ENCODE assay signal across 30 cellular contexts in the genomic region with DNA sequence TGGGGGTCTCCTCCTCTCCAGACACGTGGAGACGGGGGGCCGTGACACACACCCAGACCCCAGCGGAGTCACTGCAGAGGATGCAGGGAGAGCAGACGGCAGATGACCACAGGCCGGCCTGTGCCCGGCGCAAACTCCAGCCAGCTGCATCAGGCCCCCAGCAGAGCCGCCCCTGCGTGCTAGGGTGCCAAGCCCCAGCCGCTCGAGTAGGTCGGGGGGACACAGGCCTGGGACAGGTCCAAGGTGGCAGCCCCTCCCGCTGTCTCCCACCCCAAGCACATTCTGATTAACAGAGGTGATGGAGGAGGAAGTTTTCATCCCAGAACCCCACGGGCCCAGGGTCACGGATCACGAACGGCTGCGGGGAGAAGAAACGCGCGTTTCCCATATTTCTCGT. TPM values are rescaled to one million over a fixed set of nuclear protein-coding genes. Genes with fewer than 3 reads are reported as not detected.
DNase-seq lines count a peak whose midpoint lies in the region; ATAC-seq and TF ChIP-seq lines count a peak whose summit lies in the region.
"Had no signal": no experiment of that assay in that cellular context is flagged by ENCODE, and none has a peak within 500 bp of the region (broad histone marks: within the 10 kb centered on the region; RNA-seq: fewer than 3 reads in every experiment).

No MANE protein-coding gene starts in this region.

- no peak overlapping the region for H3K4me3 Mint-ChIP-seq in natural killer cell
- no peak overlapping the region for H3K4me3 Mint-ChIP-seq in natural killer cell treated with Interleukin-12 subunit alpha and Interleukin-12 subunit beta and Interleukin-15 and Interleukin-18, amount 100 ng/mL, for 72 hours
- no peak overlapping the region for H3K4me3 Mint-ChIP-seq in central memory CD8-positive, alpha-beta T cell
- H3K4me3 Mint-ChIP-seq: activated CD8-positive, alpha-beta memory T cell treated with anti-CD3 and anti-CD28 coated beads, Interleukin-2, amount 10 ng/mL, durations not matched to agents 7 days and 5 days; activated T-cell treated with anti-CD3 and anti-CD28 coated beads, Interleukin-2, amount 50 U/mL, for 72 hours; B cell; HFFc6; stimulated activated naive CD8-positive, alpha-beta T cell treated with anti-CD3 and anti-CD28 coated beads, Interleukin-15, Interleukin-2, amounts not matched to agents 100 ng/mL and 50 ng/mL, for 24 hours had no signal

- H4K91ac ChIP-seq in neuronal stem cell (ENCODE audit: low read depth, low read length, poor library complexity): no peak overlapping the region

- no peak overlapping the region for H3K4ac ChIP-seq in neuronal stem cell (ENCODE audit: low read length)

- TF ChIP-seq EP300 in transverse colon (IDR thresholded peaks at IDR 0.05; ENCODE audit: low read depth): no peak

- H3K27me3 Mint-ChIP-seq in natural killer cell (ENCODE audit: low read depth in 2 of 2): no peaks in the 10 kb centered on the region
- no peaks in the 10 kb centered on the region for H3K27me3 Mint-ChIP-seq in natural killer cell treated with Interleukin-12 subunit alpha and Interleukin-12 subunit beta and Interleukin-15 and Interleukin-18, amount 100 ng/mL, for 72 hours
- H3K27me3 Mint-ChIP-seq in central memory CD8-positive, alpha-beta T cell: no peaks in the 10 kb centered on the region
- H3K27me3 Mint-ChIP-seq: activated CD8-positive, alpha-beta memory T cell treated with anti-CD3 and anti-CD28 coated beads, Interleukin-2, amount 10 ng/mL, durations not matched to agents 7 days and 5 days; stimulated activated naive CD8-positive, alpha-beta T cell treated with anti-CD3 and anti-CD28 coated beads, Interleukin-15, Interleukin-2, amounts not matched to agents 100 ng/mL and 50 ng/mL, for 24 hours had no signal

- no peaks in the 10 kb centered on the region for H3K9me3 Mint-ChIP-seq in natural killer cell
- H3K9me3 Mint-ChIP-seq in natural killer cell treated with Interleukin-12 subunit alpha and Interleukin-12 subunit beta and Interleukin-15 and Interleukin-18, amount 100 ng/mL, for 72 hours: no peaks in the 10 kb centered on the region
- H3K9me3 Mint-ChIP-seq in central memory CD8-positive, alpha-beta T cell: no peaks in the 10 kb centered on the region
- H3K9me3 Mint-ChIP-seq: activated T-cell treated with anti-CD3 and anti-CD28 coated beads, Interleukin-2, amount 50 U/mL, for 72 hours; HFFc6; stimulated activated naive CD8-positive, alpha-beta T cell treated with anti-CD3 and anti-CD28 coated beads, Interleukin-15, Interleukin-2, amounts not matched to agents 100 ng/mL and 50 ng/mL, for 24 hours had no signal

- no CpG with 5 or more reads among the region's 23 CpGs for WGBS in neuronal stem cell (ENCODE audit: extremely low coverage in 2 of 2, insufficient read length in 2 of 2, insufficient replicate concordance in 1 of 2), 2 donors
- 84% methylated on average over 23 of the region's 23 CpGs; no CpG with 5 or more reads in 1 of the 2 donors for WGBS in transverse colon (ENCODE audit: low coverage in 1 of 2), 2 donors

- H2BK5ac ChIP-seq in neuronal stem cell (ENCODE audit: low read length): peak overlapping the region; percentile 39

- ATAC-seq in natural killer cell (no peak), HG03025 (IDR thresholded peaks at IDR 0.05; ENCODE audit: low FRiP score, unreplicated experiment) (no peak)
- no peak for ATAC-seq in natural killer cell treated with Interleukin-12 subunit alpha and Interleukin-12 subunit beta and Interleukin-15 and Interleukin-18, amount 100 ng/mL, for 72 hours
- ATAC-seq in central memory CD8-positive, alpha-beta T cell (replicated peaks; ENCODE audit: extremely low read depth, poor library complexity, severe bottlenecking): no peak
- ATAC-seq: activated CD8-positive, alpha-beta memory T cell treated with anti-CD3 and anti-CD28 coated beads, Interleukin-2, amount 10 ng/mL, durations not matched to agents 7 days and 5 days; activated T-cell treated with anti-CD3 and anti-CD28 coated beads, Interleukin-2, amount 50 U/mL, for 72 hours had no signal

- no peak overlapping the region for H3K4me2 ChIP-seq in neuronal stem cell (ENCODE audit: insufficient read depth, low read length, poor library complexity, severe bottlenecking)

- no peak overlapping the region for H3K23ac ChIP-seq in neuronal stem cell (ENCODE audit: low read depth, low read length, poor library complexity)

- H2BK15ac ChIP-seq in neuronal stem cell (ENCODE audit: low read length): peak overlapping the region; percentile 21

- peaks cover 44 to 45% of the 10 kb centered on the region in 2 donors for H3K4me1 Mint-ChIP-seq in natural killer cell
- peaks cover 24 to 30% of the 10 kb centered on the region in 2 donors for H3K4me1 Mint-ChIP-seq in natural killer cell treated with Interleukin-12 subunit alpha and Interleukin-12 subunit beta and Interleukin-15 and Interleukin-18, amount 100 ng/mL, for 72 hours (ENCODE audit: low read depth in 2 of 2)
- H3K4me1 Mint-ChIP-seq in central memory CD8-positive, alpha-beta T cell: peaks cover 34% of the 10 kb centered on the region

- peak overlapping the region; percentile 12 to 69 for H3K27ac Mint-ChIP-seq in natural killer cell
- no peak overlapping the region for H3K27ac Mint-ChIP-seq in natural killer cell treated with Interleukin-12 subunit alpha and Interleukin-12 subunit beta and Interleukin-15 and Interleukin-18, amount 100 ng/mL, for 72 hours
- H3K27ac Mint-ChIP-seq in central memory CD8-positive, alpha-beta T cell (ENCODE audit: low read depth): peak overlapping the region; percentile 74
- H3K27ac Mint-ChIP-seq: activated CD8-positive, alpha-beta memory T cell treated with anti-CD3 and anti-CD28 coated beads, Interleukin-2, amount 10 ng/mL, durations not matched to agents 7 days and 5 days; activated T-cell treated with anti-CD3 and anti-CD28 coated beads, Interleukin-2, amount 50 U/mL, for 72 hours; B cell; HFFc6; stimulated activated naive CD8-positive, alpha-beta T cell treated with anti-CD3 and anti-CD28 coated beads, Interleukin-15, Interleukin-2, amounts not matched to agents 100 ng/mL and 50 ng/mL, for 24 hours had no signal

- TF ChIP-seq CTCF in natural killer cell (IDR thresholded peaks at IDR 0.05) (no peak), transverse colon (IDR thresholded peaks at IDR 0.05) (no peak)

- no peaks in the 10 kb centered on the region for H3K36me3 Mint-ChIP-seq in natural killer cell
- H3K36me3 Mint-ChIP-seq in natural killer cell treated with Interleukin-12 subunit alpha and Interleukin-12 subunit beta and Interleukin-15 and Interleukin-18, amount 100 ng/mL, for 72 hours: no peaks in the 10 kb centered on the region
- peaks cover 2% of the 10 kb centered on the region for H3K36me3 Mint-ChIP-seq in central memory CD8-positive, alpha-beta T cell (ENCODE audit: insufficient read depth)
- H3K36me3 Mint-ChIP-seq: activated CD8-positive, alpha-beta memory T cell treated with anti-CD3 and anti-CD28 coated beads, Interleukin-2, amount 10 ng/mL, durations not matched to agents 7 days and 5 days had no signal

- peak overlapping the region; percentile 44 for H3K9ac ChIP-seq in neuronal stem cell (ENCODE audit: low read depth, low read length, poor library complexity)

- H2AFZ ChIP-seq in neuronal stem cell (ENCODE audit: low read length): no peak overlapping the region

- in situ Hi-C loops in transverse colon (cut with MboI; ENCODE audit: low pct_ligation_motif_present in 1 of 4, low pct_unique_long_range_greater_than_20kb in 1 of 4, low sequenced_read_pairs in 3 of 4): no loop called here

- no peaks in the 10 kb centered on the region for H3K9me3 ChIP-seq in neuronal stem cell (replicated peaks in 1 of 2; ENCODE audit: control insufficient read depth in 2 of 2, insufficient read depth in 1 of 2, low read depth in 1 of 2, low read length in 2 of 2)
- no peaks in the 10 kb centered on the region for H3K9me3 ChIP-seq in transverse colon
- H3K9me3 ChIP-seq: mucosa of descending colon, tibial artery had no signal

- H3K4me1 ChIP-seq in neuronal stem cell (ENCODE audit: control insufficient read depth in 2 of 2, insufficient read depth in 1 of 2, low read depth in 1 of 2, low read length in 2 of 2) (no peaks in the 10 kb centered on the region), transverse colon (peaks cover 13 to 48% (median 32%) of the 10 kb centered on the region in 4 donors)

- no peak overlapping the region for H2AK5ac ChIP-seq in neuronal stem cell (ENCODE audit: low read depth, low read length)

- intact Hi-C loops in natural killer cell (cut with micrococcal nuclease): no loop called here
- intact Hi-C loops in transverse colon (cut with DNase I; ENCODE audit: low total_unique reads): no loop called here

- TF ChIP-seq POLR2A in transverse colon (IDR thresholded peaks at IDR 0.05): no peak

- peaks cover 0 to 1% of the 10 kb centered on the region in 2 donors for H3K36me3 ChIP-seq in neuronal stem cell (replicated peaks in 1 of 2; ENCODE audit: control insufficient read depth in 2 of 2, insufficient read depth in 2 of 2, low read length in 2 of 2)
- no peaks in the 10 kb centered on the region for H3K36me3 ChIP-seq in transverse colon
- H3K36me3 ChIP-seq: WERI-Rb-1 had no signal

- H2BK120ac ChIP-seq in neuronal stem cell (ENCODE audit: low read depth, low read length): no peak overlapping the region

- H2BK12ac ChIP-seq in neuronal stem cell (ENCODE audit: low read length): peak overlapping the region; percentile 58

- no peak for DNase-seq in natural killer cell
- DNase-seq in natural killer cell treated with Interleukin-12 subunit alpha and Interleukin-12 subunit beta and Interleukin-15 and Interleukin-18, amount 100 ng/mL, for 72 hours (ENCODE audit: low spot score): no peak
- no peak for DNase-seq in central memory CD8-positive, alpha-beta T cell (ENCODE audit: low spot score in 2 of 2)
- no peak for DNase-seq in neuronal stem cell (ENCODE audit: low spot score)
- no peak for DNase-seq in transverse colon
- DNase-seq in GM03348 (ENCODE audit: low spot score): no peak
- DNase-seq in cerebellar cortex (ENCODE audit: low spot score): no peak
- DNase-seq: activated CD4-positive, alpha-beta T cell treated with anti-CD3 and anti-CD28 coated beads, Interleukin-2, amount 50 U/mL, for 1 hour; activated CD8-positive, alpha-beta memory T cell treated with anti-CD3 and anti-CD28 coated beads, Interleukin-2, amount 10 ng/mL, durations not matched to agents 7 days and 5 days; activated naive CD4-positive, alpha-beta T cell; activated T-cell treated with anti-CD3 and anti-CD28 coated beads, Interleukin-2, amount 50 U/mL, for 72 hours; cerebellar nuclear complex; GF-D8; HFFc6; islet precursor cell; Kasumi-1; NCI-H1436 treated with DMSO at 0.1 percent for 48 hours; NCI-H446 treated with DMSO at 0.1 percent for 48 hours; PC-3; SHP77 treated with DMSO at 0.1 percent for 48 hours; stimulated activated CD4-positive, alpha-beta T cell treated with anti-CD3 and anti-CD28 coated beads, Interleukin-15, amount 100 ng/mL, for 24 hours; SW 1271; T-helper 9 cell; WERI-Rb-1 had no signal

- H3K4me3 ChIP-seq in neuronal stem cell (ENCODE audit: low read length in 2 of 2): no peak overlapping the region
- H3K4me3 ChIP-seq in transverse colon: no peak overlapping the region
- H3K4me3 ChIP-seq: mucosa of descending colon, tibial artery had no signal

- no peak overlapping the region for H3K27ac ChIP-seq in neuronal stem cell (replicated peaks; ENCODE audit: low read length)
- peak overlapping the region; percentile 42 to 63 (median 50) for H3K27ac ChIP-seq in transverse colon
- H3K27ac ChIP-seq: WERI-Rb-1 had no signal

- H3K79me1 ChIP-seq in neuronal stem cell (ENCODE audit: low read depth, low read length): peaks cover 6% of the 10 kb centered on the region

- no peak overlapping the region for H4K8ac ChIP-seq in neuronal stem cell (ENCODE audit: low read depth, low read length)

- H3K27me3 ChIP-seq in neuronal stem cell (ENCODE audit: control insufficient read depth in 3 of 3, insufficient read depth in 3 of 3, low read depth in 1 of 3, low read length in 3 of 3) (no peaks in the 10 kb centered on the region), transverse colon (no peaks in the 10 kb centered on the region)
- H3K27me3 ChIP-seq: dorsolateral prefrontal cortex, tibial artery had no signal

- peak overlapping the region; percentile 31 for H3K14ac ChIP-seq in neuronal stem cell (ENCODE audit: low read length)

- peak overlapping the region; percentile 57 for H3K18ac ChIP-seq in neuronal stem cell (ENCODE audit: low read length)

RNA-seq across cellular contexts. Expression of gene NACC2, which starts 14.4 kb away (rescaled TPM):
- total RNA-seq in natural killer cell: 10 to 100 TPM; 14.5 to 21.6 (median 21.2) TPM
- total RNA-seq in natural killer cell treated with Interleukin-12 subunit alpha and Interleukin-12 subunit beta and Interleukin-15 and Interleukin-18, amount 100 ng/mL, for 72 hours: 10 to 100 TPM; 19.2 to 21.1 TPM
- polyA plus RNA-seq in neuronal stem cell (2013, experiment 1 of 2): 4.9 TPM
- 5.0 TPM for polyA plus RNA-seq in neuronal stem cell (2013, experiment 2 of 2)
- 10 to 100 TPM; 22.2 to 64.3 (median 26.5) TPM for total RNA-seq in transverse colon

RNA-seq across cellular contexts. Expression of gene TMEM250, which starts 38.0 kb away (rescaled TPM):
- total RNA-seq in natural killer cell (10 to 100 TPM; 19.5 to 34.3 (median 33.6) TPM), transverse colon (100 to 1,000 TPM in 2 of 4 donors, 10 to 100 TPM in 2; 50.3 to 187 (median 86.6) TPM)
- total RNA-seq in natural killer cell treated with Interleukin-12 subunit alpha and Interleukin-12 subunit beta and Interleukin-15 and Interleukin-18, amount 100 ng/mL, for 72 hours: 10 to 100 TPM; 29.1 to 42.3 TPM
- polyA plus RNA-seq in neuronal stem cell (2013, experiment 1 of 2): 23.6 TPM
- polyA plus RNA-seq in neuronal stem cell (2013, experiment 2 of 2): 22.7 TPM

Comparison
In these comparisons a context has a peak if more than half of its experiments do, and no peak if none do; other contexts are left out.
1. H3K27ac Mint-ChIP-seq: peak in natural killer cell (2 of 2) and central memory CD8-positive, alpha-beta T cell (single experiment); none in natural killer cell treated with Interleukin-12 subunit alpha and Interleukin-12 subunit beta and Interleukin-15 and Interleukin-18, amount 100 ng/mL, for 72 hours (0 of 2).